25 cellular contexts compared by ENCODE assay signal in the genomic region with DNA sequence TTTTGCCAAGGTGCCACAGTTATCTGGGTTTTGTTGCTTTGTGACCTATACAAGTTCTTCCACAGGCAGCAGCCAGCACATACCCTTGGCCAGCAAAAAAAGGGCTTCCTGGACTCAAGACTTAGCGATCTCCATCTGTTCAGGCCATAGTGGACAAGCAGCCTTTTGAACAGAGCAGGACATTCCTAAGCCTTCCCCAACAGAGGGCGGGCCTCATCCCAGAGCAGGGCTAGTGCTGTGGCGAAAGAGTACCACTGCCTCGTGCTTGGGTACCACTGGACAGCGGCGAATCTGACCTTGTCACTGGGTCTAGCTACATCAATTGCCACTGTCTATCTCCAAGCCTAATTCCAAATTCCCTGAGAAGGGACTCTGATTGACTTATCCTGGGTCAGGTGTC. TPM values are rescaled to one million over a fixed set of nuclear protein-coding genes. Genes with fewer than 3 reads are reported as not detected.
DNase-seq lines count a peak whose midpoint lies in the region; ATAC-seq, FAIRE-seq and TF ChIP-seq lines count a peak whose summit lies in the region.
"Had no signal": no experiment of that assay in that cellular context is flagged by ENCODE, and none has a peak within 500 bp of the region (broad histone marks: within the 10 kb centered on the region; RNA-seq: fewer than 3 reads in every experiment).

No MANE protein-coding gene starts in this region.

- FAIRE-seq in H1 (lab: Jason Lieb, UNC) = no peak
- FAIRE-seq: A204.1, D721Med, GM12891, H54 had no signal

- no peak overlapping the region for H2AFZ ChIP-seq in H1 (ENCODE audit: low read length)
- no peak overlapping the region for H2AFZ ChIP-seq in Karpas-422 (ENCODE audit: low read length)
- H2AFZ ChIP-seq: GM23248 had no signal

- H3K9me3 Mint-ChIP-seq in activated CD4-positive, alpha-beta memory T cell treated with anti-CD3 and anti-CD28 coated beads for 36 hours = peaks cover 11% of the 10 kb centered on the region
- H3K9me3 Mint-ChIP-seq in activated CD4-positive, alpha-beta memory T cell treated with anti-CD3 and anti-CD28 coated beads, Interleukin-2, amount 10 ng/mL, durations not matched to agents 7 days and 5 days = peaks cover 2% of the 10 kb centered on the region
- peaks cover 22% of the 10 kb centered on the region for H3K9me3 Mint-ChIP-seq in WTC11
- H3K9me3 Mint-ChIP-seq: CD4-positive, alpha-beta T cell had no signal

- no peak overlapping the region for H3K14ac ChIP-seq in H1 (ENCODE audit: insufficient read length)

- CTCF ChIA-PET in activated CD4-positive, alpha-beta memory T cell treated with anti-CD3 and anti-CD28 coated beads for 36 hours (lab: Charles Lee) = no interaction called here
- CTCF ChIA-PET in activated CD4-positive, alpha-beta memory T cell treated with anti-CD3 and anti-CD28 coated beads, Interleukin-2, amount 10 ng/mL, durations not matched to agents 7 days and 5 days (lab: Charles Lee) = interaction anchor here (2.1 kb wide), 1 partner anchor 25 kb away, joined by 5 read pairs; no protein-coding TSS in a partner anchor
- CTCF ChIA-PET in WTC11 (lab: Charles Lee) = no interaction called here
- CTCF ChIA-PET in H1 (lab: Charles Lee; ENCODE audit: partially characterized antibody) = interaction anchor here (0.7 kb wide), 1 partner anchor 83 kb away, joined by 3 read pairs; no protein-coding TSS in a partner anchor

- H3K79me2 ChIP-seq in H1 (ENCODE audit: control insufficient read depth in 1 of 2, insufficient read depth in 2 of 2, low read length in 2 of 2) = no peaks in the 10 kb centered on the region
- no peaks in the 10 kb centered on the region for H3K79me2 ChIP-seq in Karpas-422 (ENCODE audit: low read length)

- H3K23me2 ChIP-seq in H1 (ENCODE audit: low read depth, low read length) = no peaks in the 10 kb centered on the region; the same call in 1 of the 2 replicates

- H2BK15ac ChIP-seq in H1 (ENCODE audit: low read length) = 0 out of 2 replicates have a peak overlapping the region, but pooled peaks have one; percentile 19

- peaks cover 4% of the 10 kb centered on the region for H3K36me3 Mint-ChIP-seq in activated CD4-positive, alpha-beta memory T cell treated with anti-CD3 and anti-CD28 coated beads for 36 hours
- no peaks in the 10 kb centered on the region for H3K36me3 Mint-ChIP-seq in activated CD4-positive, alpha-beta memory T cell treated with anti-CD3 and anti-CD28 coated beads, Interleukin-2, amount 10 ng/mL, durations not matched to agents 7 days and 5 days (ENCODE audit: low read depth)
- peaks cover 13% of the 10 kb centered on the region for H3K36me3 Mint-ChIP-seq in WTC11
- H3K36me3 Mint-ChIP-seq: CD14-positive monocyte had no signal

- no peak overlapping the region for H2BK120ac ChIP-seq in H1 (replicated peaks; ENCODE audit: low read depth, low read length)

- H3K27ac ChIP-seq in H1 (ENCODE audit: low read depth, low read length) = no peak overlapping the region
- H3K27ac ChIP-seq in upper lobe of right lung = no peak overlapping the region
- H3K27ac ChIP-seq in Karpas-422 (ENCODE audit: low read length) = no peak overlapping the region
- H3K27ac ChIP-seq: 22Rv1, BLaER1, GM23248 had no signal

- DNase-seq in activated CD4-positive, alpha-beta memory T cell treated with anti-CD3 and anti-CD28 coated beads for 36 hours = no peak
- DNase-seq in activated CD4-positive, alpha-beta memory T cell treated with anti-CD3 and anti-CD28 coated beads, Interleukin-2, amount 10 ng/mL, durations not matched to agents 7 days and 5 days = no peak
- no peak for DNase-seq in WTC11 (ENCODE audit: low spot score)
- no peak for DNase-seq in H1 (ENCODE audit: low read depth in 1 of 2, low spot score in 2 of 2)
- DNase-seq in upper lobe of right lung = no peak
- DNase-seq in SKM-1 (lab: John Stamatoyannopoulos, UW; ENCODE audit: unreplicated experiment) = no peak
- no peak for DNase-seq in Karpas-422
- DNase-seq: CD4-positive, alpha-beta T cell; CD8-positive, alpha-beta memory T cell; DMS 273 treated with DMSO at 0.1 percent for 48 hours; DMS79; EL; GDM1; GM23248; HFFc6 had no signal

- H3K27me3 Mint-ChIP-seq in activated CD4-positive, alpha-beta memory T cell treated with anti-CD3 and anti-CD28 coated beads for 36 hours = no peaks in the 10 kb centered on the region
- H3K27me3 Mint-ChIP-seq in activated CD4-positive, alpha-beta memory T cell treated with anti-CD3 and anti-CD28 coated beads, Interleukin-2, amount 10 ng/mL, durations not matched to agents 7 days and 5 days = no peaks in the 10 kb centered on the region
- no peaks in the 10 kb centered on the region for H3K27me3 Mint-ChIP-seq in WTC11 (ENCODE audit: low read depth)
- H3K27me3 Mint-ChIP-seq: B cell; CD4-positive, alpha-beta T cell had no signal

- no peak overlapping the region for H3K56ac ChIP-seq in H1 (replicated peaks; ENCODE audit: insufficient read length, low read depth, low read length)

- TF ChIP-seq EP300 in H1 (IDR thresholded peaks at IDR 0.05; ENCODE audit: borderline replicate concordance in 1 of 2, low read depth in 2 of 2, low read length in 2 of 2) = no peak

- H3K27me3 ChIP-seq in H1 (replicated peaks in 1 of 4; ENCODE audit: control insufficient read depth in 3 of 4, extremely low read depth in 1 of 4, insufficient read depth in 3 of 4, low read length in 3 of 4) = no peaks in the 10 kb centered on the region
- no peaks in the 10 kb centered on the region for H3K27me3 ChIP-seq in upper lobe of right lung
- no peaks in the 10 kb centered on the region for H3K27me3 ChIP-seq in Karpas-422 (ENCODE audit: low read length)
- H3K27me3 ChIP-seq: BLaER1 had no signal

- H3K79me1 ChIP-seq in H1 (ENCODE audit: low read depth, low read length) = no peaks in the 10 kb centered on the region

- no peak overlapping the region for H3K4ac ChIP-seq in H1 (replicated peaks; ENCODE audit: insufficient read length, low read depth, low read length)

- H3K4me1 ChIP-seq in H1 (replicated peaks in 1 of 4; ENCODE audit: control insufficient read depth in 3 of 4, insufficient read depth in 4 of 4, low read length in 3 of 4) = peaks cover 0 to 4% (median 0%) of the 10 kb centered on the region in 4 experiments; a peak in 1 of 7 replicates
- H3K4me1 ChIP-seq in upper lobe of right lung = no peaks in the 10 kb centered on the region
- peaks cover 7% of the 10 kb centered on the region for H3K4me1 ChIP-seq in Karpas-422 (ENCODE audit: low read length)
- H3K4me1 ChIP-seq: BLaER1, HAP-1 had no signal

- H2BK12ac ChIP-seq in H1 (ENCODE audit: low read depth, low read length) = no peak overlapping the region

- H2BK5ac ChIP-seq in H1 (ENCODE audit: low read depth, low read length) = no peak overlapping the region

- no peak overlapping the region for H3K23ac ChIP-seq in H1 (ENCODE audit: insufficient read length)

- H3K4me2 ChIP-seq in H1 (ENCODE audit: insufficient read depth in 1 of 2, low read depth in 2 of 2, low read length in 2 of 2) (no peak overlapping the region), Karpas-422 (ENCODE audit: low read depth, low read length, poor library complexity, severe bottlenecking) (no peak overlapping the region)
- H3K4me2 ChIP-seq: BLaER1 had no signal

- H4K5ac ChIP-seq in H1 (ENCODE audit: insufficient read length, low read depth, low read length) = no peak overlapping the region

- H4K8ac ChIP-seq in H1 (ENCODE audit: extremely low read depth, insufficient read depth, low read length) = no peak overlapping the region

- TF ChIP-seq CTCF in WTC11 (IDR thresholded peaks at IDR 0.05) = no peak
- no peak for TF ChIP-seq CTCF in H1 (IDR thresholded peaks at IDR 0.05; ENCODE audit: control extremely low read depth in 1 of 3, insufficient read depth in 1 of 3, low read depth in 1 of 3, low read length in 3 of 3)
- TF ChIP-seq CTCF in upper lobe of right lung (IDR thresholded peaks at IDR 0.05) = no peak

- H3K36me3 ChIP-seq in H1 (ENCODE audit: control insufficient read depth in 2 of 4, insufficient read depth in 4 of 4, low read length in 3 of 4) = no peaks in the 10 kb centered on the region
- no peaks in the 10 kb centered on the region for H3K36me3 ChIP-seq in upper lobe of right lung
- H3K36me3 ChIP-seq in Karpas-422 (ENCODE audit: insufficient read depth, low read length) = no peaks in the 10 kb centered on the region
- H3K36me3 ChIP-seq: BLaER1, HAP-1 had no signal

- H4K20me1 ChIP-seq in H1 (replicated peaks in 1 of 2; ENCODE audit: control insufficient read depth in 1 of 2, insufficient read depth in 2 of 2, low read length in 2 of 2) (no peaks in the 10 kb centered on the region), Karpas-422 (ENCODE audit: insufficient read depth, low read depth, low read length) (no peaks in the 10 kb centered on the region)
- H4K20me1 ChIP-seq: BLaER1 had no signal

- H2AK5ac ChIP-seq in H1 (ENCODE audit: low read depth, low read length) = no peak overlapping the region

- H3K4me3 ChIP-seq in H1 (ENCODE audit: extremely low read depth in 1 of 4, insufficient read depth in 2 of 4, low read depth in 3 of 4, low read length in 4 of 4) (no peak overlapping the region), upper lobe of right lung (no peak overlapping the region), Karpas-422 (ENCODE audit: low read length) (no peak overlapping the region)
- H3K4me3 ChIP-seq: BLaER1, GM23248, HAP-1 had no signal

- peak overlapping the region; percentile 17 for H3K4me3 Mint-ChIP-seq in activated CD4-positive, alpha-beta memory T cell treated with anti-CD3 and anti-CD28 coated beads for 36 hours
- H3K4me3 Mint-ChIP-seq in activated CD4-positive, alpha-beta memory T cell treated with anti-CD3 and anti-CD28 coated beads, Interleukin-2, amount 10 ng/mL, durations not matched to agents 7 days and 5 days = no peak overlapping the region
- H3K4me3 Mint-ChIP-seq in WTC11 = no peak overlapping the region
- H3K4me3 Mint-ChIP-seq: B cell; CD14-positive monocyte; CD4-positive, alpha-beta T cell; CD8-positive, alpha-beta memory T cell; HFFc6 had no signal

- no peak overlapping the region for H3K27ac Mint-ChIP-seq in activated CD4-positive, alpha-beta memory T cell treated with anti-CD3 and anti-CD28 coated beads for 36 hours
- H3K27ac Mint-ChIP-seq in activated CD4-positive, alpha-beta memory T cell treated with anti-CD3 and anti-CD28 coated beads, Interleukin-2, amount 10 ng/mL, durations not matched to agents 7 days and 5 days = no peak overlapping the region
- no peak overlapping the region for H3K27ac Mint-ChIP-seq in WTC11
- H3K27ac Mint-ChIP-seq: B cell; CD14-positive monocyte; CD4-positive, alpha-beta T cell; CD8-positive, alpha-beta memory T cell; HFFc6 had no signal

- TF ChIP-seq POLR2A in H1 (IDR thresholded peaks at IDR 0.05; ENCODE audit: control extremely low read depth in 1 of 2, low read depth in 2 of 2, low read length in 2 of 2) = no peak

- H3K9ac ChIP-seq in H1 (replicated peaks in 1 of 4; ENCODE audit: extremely low read depth in 1 of 4, low read depth in 3 of 4, low read length in 3 of 4) (no peak overlapping the region), Karpas-422 (ENCODE audit: low read length) (no peak overlapping the region)
- H3K9ac ChIP-seq: BLaER1, GM23248 had no signal

- H3K9me3 ChIP-seq in H1 (ENCODE audit: insufficient read depth in 2 of 2, low read depth in 1 of 2, low read length in 1 of 2) = no peaks in the 10 kb centered on the region
- no peaks in the 10 kb centered on the region for H3K9me3 ChIP-seq in upper lobe of right lung
- H3K9me3 ChIP-seq in Karpas-422 (ENCODE audit: low read length) = no peaks in the 10 kb centered on the region
- H3K9me3 ChIP-seq: HAP-1 had no signal

- intact Hi-C loops in activated CD4-positive, alpha-beta memory T cell treated with anti-CD3 and anti-CD28 coated beads for 36 hours (cut with micrococcal nuclease) = no loop called here
- intact Hi-C loops in upper lobe of right lung (cut with DNase I) = no loop called here

- H3K9me2 ChIP-seq in Karpas-422 (replicated peaks; ENCODE audit: insufficient read depth, low read length) = no peaks in the 10 kb centered on the region

- H2BK20ac ChIP-seq in H1 (ENCODE audit: low read length) = no peak overlapping the region

- H3K18ac ChIP-seq in H1 (ENCODE audit: extremely low read depth, low read length) = no peak overlapping the region

- H4K91ac ChIP-seq in H1 (replicated peaks; ENCODE audit: insufficient read length, low read length) = no peak overlapping the region

- no peak; a peak in 1 of 4 replicates for TF ChIP-seq RAD21 in H1 (IDR thresholded peaks at IDR 0.05 in 1 of 2, conservative IDR thresholded peaks at IDR 0.05 in 1 of 2; ENCODE audit: low read depth in 2 of 2, low read length in 2 of 2)

- H3K4me1 Mint-ChIP-seq in activated CD4-positive, alpha-beta memory T cell treated with anti-CD3 and anti-CD28 coated beads for 36 hours (ENCODE audit: low read depth) = peaks cover 40% of the 10 kb centered on the region
- peaks cover 9% of the 10 kb centered on the region for H3K4me1 Mint-ChIP-seq in activated CD4-positive, alpha-beta memory T cell treated with anti-CD3 and anti-CD28 coated beads, Interleukin-2, amount 10 ng/mL, durations not matched to agents 7 days and 5 days
- H3K4me1 Mint-ChIP-seq in WTC11 = peaks cover 27% of the 10 kb centered on the region
- H3K4me1 Mint-ChIP-seq: CD14-positive monocyte; CD8-positive, alpha-beta memory T cell had no signal

- POLR2A ChIA-PET in activated CD4-positive, alpha-beta memory T cell treated with anti-CD3 and anti-CD28 coated beads for 36 hours (lab: Charles Lee) = no interaction called here
- POLR2A ChIA-PET in activated CD4-positive, alpha-beta memory T cell treated with anti-CD3 and anti-CD28 coated beads, Interleukin-2, amount 10 ng/mL, durations not matched to agents 7 days and 5 days (lab: Charles Lee) = no interaction called here
- POLR2A ChIA-PET in WTC11 (lab: Charles Lee) = interaction anchor here (0.6 kb wide), 2 partner anchors 62 to 151 kb away, joined by 3 to 4 read pairs; no protein-coding TSS in a partner anchor
- POLR2A ChIA-PET in H1 (lab: Charles Lee; ENCODE audit: partially characterized antibody) = no interaction called here

- WGBS in H1 (ENCODE audit: extremely low coverage in 1 of 2, insufficient coverage in 1 of 2, insufficient read length in 1 of 2, insufficient replicate concordance in 2 of 2, low coverage in 1 of 2, low lambda C conversion rate in 2 of 2, missing lambda C conversion rate in 1 of 2), 2 experiments = 92% methylated on average over 6 of the region's 6 CpGs; no CpG with 5 or more reads in 1 of the 2 experiments

- ATAC-seq in WTC11 (peak; percentile 71), upper lobe of right lung (peak; percentile 19), GM21528 (IDR thresholded peaks at IDR 0.05; ENCODE audit: low FRiP score, unreplicated experiment) (no peak)

RNA-seq across cellular contexts. Expression of gene NAB1, which starts 56.4 kb away (rescaled TPM):
- total RNA-seq in activated CD4-positive, alpha-beta memory T cell treated with anti-CD3 and anti-CD28 coated beads for 36 hours = 10 to 100 TPM; 48.7 to 51.5 TPM
- total RNA-seq in activated CD4-positive, alpha-beta memory T cell treated with anti-CD3 and anti-CD28 coated beads, Interleukin-2, amount 10 ng/mL, durations not matched to agents 7 days and 5 days = 10 to 100 TPM; 21.7 to 28.1 TPM
- 30.2 to 32.0 TPM (median 31.2 TPM) in 3 replicates for total RNA-seq in WTC11 (2021)
- 28.2 and 28.6 TPM in 2 replicates for total RNA-seq in H1 (2021; fragmentation: NEBNext Ultra II Directional; extraction: Animal tissue kit (Norgen Biotek cat#: 25700))
- 8.5 and 21.9 TPM in 2 replicates for polyA plus RNA-seq in H1 (2011; rRNA removed)
- polyA plus RNA-seq in H1 (2011; cell fraction: cytosol; rRNA removed) = 10.4 TPM
- polyA plus RNA-seq in H1 (2011; cell fraction: nucleus; rRNA removed) = 22.3 TPM
- polyA plus RNA-seq in H1 (2012, experiment 1 of 2) = 14.7 to 20.7 TPM (median 18.8 TPM) in 4 replicates
- 1.8 TPM for polyA plus RNA-seq in H1 (2012, experiment 2 of 2)
- polyA plus RNA-seq in H1 (2013, experiment 1 of 2) = 19.7 TPM
- polyA plus RNA-seq in H1 (2013, experiment 2 of 2) = 17.3 TPM
- polyA minus RNA-seq in H1 (2011; rRNA and poly(A)+ RNA removed) = 26.3 and 33.1 TPM in 2 replicates
- polyA minus RNA-seq in H1 (2011; cell fraction: cytosol; rRNA and poly(A)+ RNA removed) = 11.1 TPM
- polyA minus RNA-seq in H1 (2011; cell fraction: nucleus; rRNA and poly(A)+ RNA removed) = 39.9 TPM
- total RNA-seq in upper lobe of right lung = 38.6 TPM
- total RNA-seq in Karpas-422 (2014; rRNA removed; shearing (Covaris generic); ENCODE audit: low replicate concordance) = 15.7 and 19.6 TPM in 2 replicates

Comparison
In these comparisons a context has a peak if more than half of its experiments do, and no peak if none do; other contexts are left out.
1. CTCF ChIA-PET loops: an anchor here in activated CD4-positive, alpha-beta memory T cell treated with anti-CD3 and anti-CD28 coated beads, Interleukin-2, amount 10 ng/mL, durations not matched to agents 7 days and 5 days (2.1 kb wide) and H1 (0.7 kb wide); none called in activated CD4-positive, alpha-beta memory T cell treated with anti-CD3 and anti-CD28 coated beads for 36 hours and WTC11.